8 cellular contexts compared by ENCODE assay signal in the genomic region with DNA sequence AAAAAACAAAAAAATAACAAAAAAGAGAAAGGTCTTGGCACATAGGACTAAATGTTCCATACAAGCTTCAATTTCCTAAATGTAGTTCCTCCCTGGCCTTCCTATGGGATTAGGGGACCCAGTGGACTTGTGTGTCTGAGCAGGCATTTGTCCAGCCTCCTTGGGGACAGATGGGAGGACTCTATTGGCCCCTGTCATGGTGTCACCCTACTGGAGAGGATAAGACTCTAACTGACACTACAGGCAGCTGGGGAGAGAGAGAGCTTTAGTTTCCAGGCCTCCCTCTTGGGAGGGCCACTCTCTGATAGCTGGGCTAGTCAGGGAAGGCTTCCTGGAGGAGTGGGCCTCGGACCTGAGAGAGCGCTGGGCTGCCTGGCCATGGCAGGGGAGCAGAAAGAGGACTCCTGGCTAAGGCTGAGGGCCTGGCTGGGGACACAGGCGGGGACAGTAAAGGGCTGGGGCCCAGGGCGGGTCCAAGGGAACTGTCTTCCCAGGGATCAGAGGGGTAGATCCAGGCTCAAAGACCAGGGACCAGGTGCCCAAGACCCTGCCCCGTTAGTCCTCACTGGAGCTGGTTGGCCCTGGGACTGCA.
DNase-seq lines count a peak whose midpoint lies in the region; ATAC-seq lines count a peak whose summit lies in the region.
"Not testable (repeated sequence)": the region's sequence is repeated elsewhere in the genome, so short reads cannot be mapped to it uniquely, and the experiment has no call there.

No MANE protein-coding gene starts in this region.

- not testable (repeated sequence) for DNase-seq in Right ventricle myocardium inferior (ENCODE audit: missing footprints); sciatic nerve (ENCODE audit: low spot score)

- intact Hi-C loops in Right ventricle myocardium inferior (cut with DNase I); sciatic nerve (cut with DNase I): not testable (repeated sequence)

- peak; percentile 26 for ATAC-seq in GM18858 (IDR thresholded peaks at IDR 0.05; ENCODE audit: unreplicated experiment)
- peak; percentile 23 for ATAC-seq in GM19397 (IDR thresholded peaks at IDR 0.05; ENCODE audit: unreplicated experiment)
- ATAC-seq in GM21576 (IDR thresholded peaks at IDR 0.05; ENCODE audit: unreplicated experiment), result peak; percentile 40
- ATAC-seq in HG02798 (IDR thresholded peaks at IDR 0.05; ENCODE audit: poor library complexity, unreplicated experiment), result peak; percentile 31
- peak; percentile 27 for ATAC-seq in HG03108 (IDR thresholded peaks at IDR 0.05; ENCODE audit: unreplicated experiment)
- ATAC-seq in HG03520 (IDR thresholded peaks at IDR 0.05; ENCODE audit: unreplicated experiment), result peak; percentile 33
- peak; percentile 47 for ATAC-seq in Right ventricle myocardium inferior
- peak; percentile 36 for ATAC-seq in sciatic nerve
